In the genomic region with DNA sequence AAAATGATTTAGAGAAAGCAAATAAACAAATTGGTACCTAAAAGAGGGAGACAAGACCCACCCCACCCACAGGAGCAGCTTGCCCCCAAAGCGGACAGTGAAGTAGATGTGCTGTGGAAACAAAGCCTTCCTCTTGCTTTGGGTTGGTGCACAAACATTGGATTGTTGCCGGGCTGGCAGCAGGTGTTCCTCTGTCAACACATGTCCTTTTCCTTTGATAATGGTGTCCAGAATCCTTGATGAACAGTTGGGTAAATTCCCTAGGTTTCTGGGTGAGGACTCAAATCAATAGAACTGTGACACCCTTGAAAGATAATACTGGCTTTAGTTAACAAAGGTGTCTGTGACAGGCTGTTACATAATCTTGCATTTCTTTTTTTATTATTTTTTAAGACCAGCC, we compare ENCODE assay signal across 22 cellular contexts.
DNase-seq lines count a peak whose midpoint lies in the region; ATAC-seq and TF ChIP-seq lines count a peak whose summit lies in the region.
"Had no signal": no experiment of that assay in that cellular context is flagged by ENCODE, and none has a peak within 500 bp of the region (broad histone marks: within the 10 kb centered on the region; RNA-seq: fewer than 3 reads in every experiment).

No MANE protein-coding gene starts in this region.

- no peaks in the 10 kb centered on the region for H3K4me1 ChIP-seq in mucosa of descending colon (ENCODE audit: low read depth)

- TF ChIP-seq CTCF in mucosa of descending colon (IDR thresholded peaks at IDR 0.05) (no peak), omental fat pad (IDR thresholded peaks at IDR 0.05) (no peak)

- H3K27ac Mint-ChIP-seq in activated T-cell treated with anti-CD3 and anti-CD28 coated beads, Interleukin-2, amount 50 U/mL, for 24 hours: no peak overlapping the region
- H3K27ac Mint-ChIP-seq: activated CD4-positive, alpha-beta T cell treated with anti-CD3 and anti-CD28 coated beads for 36 hours; naive B cell had no signal

- H3K9me3 Mint-ChIP-seq in activated T-cell treated with anti-CD3 and anti-CD28 coated beads, Interleukin-2, amount 50 U/mL, for 24 hours: no peaks in the 10 kb centered on the region
- H3K9me3 Mint-ChIP-seq: naive B cell had no signal

- ATAC-seq in mucosa of descending colon (peak; percentile 56), omental fat pad (ENCODE audit: low FRiP score) (no peak), GM19351 (IDR thresholded peaks at IDR 0.05; ENCODE audit: unreplicated experiment) (no peak)
- ATAC-seq: activated CD4-positive, alpha-beta T cell treated with anti-CD3 and anti-CD28 coated beads for 36 hours; HepG2; SK-N-SH treated with all-trans-retinoic acid at 6 μM for 48 hours had no signal

- no peak overlapping the region for H3K4me3 ChIP-seq in mucosa of descending colon

- no peaks in the 10 kb centered on the region for H3K36me3 Mint-ChIP-seq in activated T-cell treated with anti-CD3 and anti-CD28 coated beads, Interleukin-2, amount 50 U/mL, for 24 hours (ENCODE audit: low read depth)
- H3K36me3 Mint-ChIP-seq: naive B cell had no signal

- no peaks in the 10 kb centered on the region for H3K9me3 ChIP-seq in mucosa of descending colon

- H3K4me3 Mint-ChIP-seq in activated T-cell treated with anti-CD3 and anti-CD28 coated beads, Interleukin-2, amount 50 U/mL, for 24 hours: no peak overlapping the region
- H3K4me3 Mint-ChIP-seq: activated CD4-positive, alpha-beta T cell treated with anti-CD3 and anti-CD28 coated beads for 36 hours; naive B cell had no signal

- intact Hi-C loops in mucosa of descending colon (cut with DNase I, micrococcal nuclease): no loop called here

- H3K36me3 ChIP-seq in mucosa of descending colon (ENCODE audit: low read depth): no peaks in the 10 kb centered on the region

- H3K4me1 Mint-ChIP-seq in activated T-cell treated with anti-CD3 and anti-CD28 coated beads, Interleukin-2, amount 50 U/mL, for 24 hours (ENCODE audit: low read depth): no peaks in the 10 kb centered on the region
- H3K4me1 Mint-ChIP-seq: activated CD4-positive, alpha-beta T cell treated with anti-CD3 and anti-CD28 coated beads for 36 hours; naive B cell had no signal

- no peaks in the 10 kb centered on the region for H3K27me3 Mint-ChIP-seq in activated T-cell treated with anti-CD3 and anti-CD28 coated beads, Interleukin-2, amount 50 U/mL, for 24 hours
- H3K27me3 Mint-ChIP-seq: activated CD4-positive, alpha-beta T cell treated with anti-CD3 and anti-CD28 coated beads for 36 hours; naive B cell had no signal

- DNase-seq in NCI-H1417 (lab: John Stamatoyannopoulos, UW) (peak in 2 of 3 experiments; percentile 25 to 64), NCI-H1417 treated with DMSO at 0.1 percent for 48 hours (lab: John Stamatoyannopoulos, UW) (no peak), NCI-H1105 (lab: John Stamatoyannopoulos, UW) (peak; percentile 3), NCI-H748 treated with DMSO at 0.1 percent for 48 hours (lab: John Stamatoyannopoulos, UW) (peak; percentile 52), mucosa of descending colon (peak; percentile 16 to 37 (median 36)), omental fat pad (ENCODE audit: low spot score) (no peak)
- no peak for DNase-seq in activated T-cell treated with anti-CD3 and anti-CD28 coated beads, Interleukin-2, amount 50 U/mL, for 24 hours
- DNase-seq: 8988T; activated CD4-positive, alpha-beta T cell treated with anti-CD3 and anti-CD28 coated beads for 36 hours; activated naive CD4-positive, alpha-beta T cell; activated T-cell treated with anti-CD3 and anti-CD28 coated beads, Interleukin-2, amount 50 U/mL, for 1 hour; effector CD4-positive, alpha-beta T cell; islet precursor cell; Karpas-422; naive B cell; NCI-H187 treated with DMSO at 0.1 percent for 48 hours; NCI-H526 treated with DMSO at 0.1 percent for 48 hours; stimulated activated naive CD4-positive, alpha-beta T cell treated with Interleukin-2 at 50 U/mL for 16 hours; T-helper 2 cell had no signal

Comparison
In these comparisons a context has a peak if more than half of its experiments do, and no peak if none do; other contexts are left out.
1. DNase-seq: peak in NCI-H1417 (2 of 3), NCI-H1105 (single experiment), NCI-H748 treated with DMSO at 0.1 percent for 48 hours (single experiment) and mucosa of descending colon (3 of 3); none in NCI-H1417 treated with DMSO at 0.1 percent for 48 hours (single experiment), activated T-cell treated with anti-CD3 and anti-CD28 coated beads, Interleukin-2, amount 50 U/mL, for 24 hours (single experiment) and omental fat pad (single experiment).